1 cellular context compared by ENCODE assay signal in the genomic region with DNA sequence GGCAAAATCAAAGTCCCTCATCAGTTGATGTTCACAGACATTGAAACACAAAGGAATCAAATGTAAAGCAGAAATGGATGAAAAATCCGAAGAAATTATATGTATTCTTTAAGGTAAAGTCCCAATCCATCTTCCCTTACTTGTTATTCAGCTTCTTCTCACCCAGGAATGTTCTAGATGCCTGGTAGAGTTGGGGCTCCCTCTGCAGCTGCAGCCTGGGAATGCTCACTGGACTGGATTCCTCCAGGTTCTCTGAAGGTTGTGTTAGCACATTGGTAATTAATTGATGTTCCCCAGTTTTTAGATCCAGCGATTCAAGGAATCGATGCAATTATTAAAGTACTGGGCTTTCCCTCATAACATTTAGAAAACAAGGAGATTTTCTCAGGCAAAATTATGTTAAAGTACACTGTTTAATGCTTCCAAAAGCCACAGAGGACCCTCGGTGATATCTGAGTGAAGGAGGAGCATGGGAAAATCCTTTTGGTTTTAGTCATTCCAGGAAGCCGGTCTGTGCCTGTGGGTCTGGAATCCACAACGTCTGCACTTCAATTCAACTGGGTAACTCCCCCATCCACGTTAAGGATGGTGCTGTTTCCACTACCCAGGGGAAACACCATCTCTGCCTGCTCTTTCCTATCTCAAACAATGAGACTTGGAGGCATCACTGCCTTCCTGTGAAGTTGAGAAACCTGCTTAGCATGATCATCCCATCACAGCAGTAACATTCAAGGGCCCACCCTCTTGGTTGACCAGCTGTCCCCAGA.
TF ChIP-seq lines count a peak whose summit lies in the region.

No MANE protein-coding gene starts in this region.

TF ChIP-seq in SK-N-SH, 30 proteins besides CTCF, POLR2A, EP300 and RAD21:
- TF ChIP-seq MEF2A (IDR thresholded peaks at IDR 0.05; ENCODE audit: borderline replicate concordance, low read depth) = no peak
- no peak for TF ChIP-seq SIN3A (IDR thresholded peaks at IDR 0.05; ENCODE audit: borderline replicate concordance, low read depth, low read length)
- TF ChIP-seq ELF1 (IDR thresholded peaks at IDR 0.05) = no peak
- TF ChIP-seq EZH2phosphoT487 (IDR thresholded peaks at IDR 0.05; ENCODE audit: borderline replicate concordance, low read depth) = no peak
- no peak for TF ChIP-seq FOXJ3 (CRISPR knock-in tag; IDR thresholded peaks at IDR 0.05)
- no peak for TF ChIP-seq TEAD4 (IDR thresholded peaks at IDR 0.05; ENCODE audit: borderline replicate concordance, insufficient read depth)
- TF ChIP-seq, protein P1, sequence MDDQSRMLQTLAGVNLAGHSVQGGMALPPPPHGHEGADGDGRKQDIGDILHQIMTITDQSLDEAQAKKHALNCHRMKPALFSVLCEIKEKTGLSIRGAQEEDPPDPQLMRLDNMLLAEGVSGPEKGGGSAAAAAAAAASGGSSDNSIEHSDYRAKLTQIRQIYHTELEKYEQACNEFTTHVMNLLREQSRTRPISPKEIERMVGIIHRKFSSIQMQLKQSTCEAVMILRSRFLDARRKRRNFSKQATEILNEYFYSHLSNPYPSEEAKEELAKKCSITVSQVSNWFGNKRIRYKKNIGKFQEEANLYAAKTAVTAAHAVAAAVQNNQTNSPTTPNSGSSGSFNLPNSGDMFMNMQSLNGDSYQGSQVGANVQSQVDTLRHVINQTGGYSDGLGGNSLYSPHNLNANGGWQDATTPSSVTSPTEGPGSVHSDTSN (IDR thresholded peaks at IDR 0.05) = no peak
- no peak for TF ChIP-seq GABPA (IDR thresholded peaks at IDR 0.05; ENCODE audit: low read depth)
- no peak for TF ChIP-seq RFX5 (IDR thresholded peaks at IDR 0.05; ENCODE audit: low read length)
- TF ChIP-seq RXRA (IDR thresholded peaks at IDR 0.05; ENCODE audit: borderline replicate concordance, low read depth) = no peak
- no peak for TF ChIP-seq JUND (IDR thresholded peaks at IDR 0.05)
- TF ChIP-seq, protein P2, sequence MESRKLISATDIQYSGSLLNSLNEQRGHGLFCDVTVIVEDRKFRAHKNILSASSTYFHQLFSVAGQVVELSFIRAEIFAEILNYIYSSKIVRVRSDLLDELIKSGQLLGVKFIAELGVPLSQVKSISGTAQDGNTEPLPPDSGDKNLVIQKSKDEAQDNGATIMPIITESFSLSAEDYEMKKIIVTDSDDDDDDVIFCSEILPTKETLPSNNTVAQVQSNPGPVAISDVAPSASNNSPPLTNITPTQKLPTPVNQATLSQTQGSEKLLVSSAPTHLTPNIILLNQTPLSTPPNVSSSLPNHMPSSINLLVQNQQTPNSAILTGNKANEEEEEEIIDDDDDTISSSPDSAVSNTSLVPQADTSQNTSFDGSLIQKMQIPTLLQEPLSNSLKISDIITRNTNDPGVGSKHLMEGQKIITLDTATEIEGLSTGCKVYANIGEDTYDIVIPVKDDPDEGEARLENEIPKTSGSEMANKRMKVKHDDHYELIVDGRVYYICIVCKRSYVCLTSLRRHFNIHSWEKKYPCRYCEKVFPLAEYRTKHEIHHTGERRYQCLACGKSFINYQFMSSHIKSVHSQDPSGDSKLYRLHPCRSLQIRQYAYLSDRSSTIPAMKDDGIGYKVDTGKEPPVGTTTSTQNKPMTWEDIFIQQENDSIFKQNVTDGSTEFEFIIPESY (IDR thresholded peaks at IDR 0.05; ENCODE audit: borderline replicate concordance, low read depth) = no peak
- TF ChIP-seq, protein P3, sequence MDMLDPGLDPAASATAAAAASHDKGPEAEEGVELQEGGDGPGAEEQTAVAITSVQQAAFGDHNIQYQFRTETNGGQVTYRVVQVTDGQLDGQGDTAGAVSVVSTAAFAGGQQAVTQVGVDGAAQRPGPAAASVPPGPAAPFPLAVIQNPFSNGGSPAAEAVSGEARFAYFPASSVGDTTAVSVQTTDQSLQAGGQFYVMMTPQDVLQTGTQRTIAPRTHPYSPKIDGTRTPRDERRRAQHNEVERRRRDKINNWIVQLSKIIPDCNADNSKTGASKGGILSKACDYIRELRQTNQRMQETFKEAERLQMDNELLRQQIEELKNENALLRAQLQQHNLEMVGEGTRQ (IDR thresholded peaks at IDR 0.05; ENCODE audit: borderline replicate concordance, low read depth, low read length) = no peak
- TF ChIP-seq TCF12 (IDR thresholded peaks at IDR 0.05) = no peak
- TF ChIP-seq GATA2 (CRISPR knock-in tag; IDR thresholded peaks at IDR 0.05) = no peak
- no peak for TF ChIP-seq POLR2AphosphoS5 (IDR thresholded peaks at IDR 0.05; ENCODE audit: low read depth, low read length)
- TF ChIP-seq SMC3 (IDR thresholded peaks at IDR 0.05; ENCODE audit: low read depth, low read length) = no peak
TF ChIP-seq in SK-N-SH: peak in this region for 0.
